8 cellular contexts compared by ENCODE assay signal in the genomic region with DNA sequence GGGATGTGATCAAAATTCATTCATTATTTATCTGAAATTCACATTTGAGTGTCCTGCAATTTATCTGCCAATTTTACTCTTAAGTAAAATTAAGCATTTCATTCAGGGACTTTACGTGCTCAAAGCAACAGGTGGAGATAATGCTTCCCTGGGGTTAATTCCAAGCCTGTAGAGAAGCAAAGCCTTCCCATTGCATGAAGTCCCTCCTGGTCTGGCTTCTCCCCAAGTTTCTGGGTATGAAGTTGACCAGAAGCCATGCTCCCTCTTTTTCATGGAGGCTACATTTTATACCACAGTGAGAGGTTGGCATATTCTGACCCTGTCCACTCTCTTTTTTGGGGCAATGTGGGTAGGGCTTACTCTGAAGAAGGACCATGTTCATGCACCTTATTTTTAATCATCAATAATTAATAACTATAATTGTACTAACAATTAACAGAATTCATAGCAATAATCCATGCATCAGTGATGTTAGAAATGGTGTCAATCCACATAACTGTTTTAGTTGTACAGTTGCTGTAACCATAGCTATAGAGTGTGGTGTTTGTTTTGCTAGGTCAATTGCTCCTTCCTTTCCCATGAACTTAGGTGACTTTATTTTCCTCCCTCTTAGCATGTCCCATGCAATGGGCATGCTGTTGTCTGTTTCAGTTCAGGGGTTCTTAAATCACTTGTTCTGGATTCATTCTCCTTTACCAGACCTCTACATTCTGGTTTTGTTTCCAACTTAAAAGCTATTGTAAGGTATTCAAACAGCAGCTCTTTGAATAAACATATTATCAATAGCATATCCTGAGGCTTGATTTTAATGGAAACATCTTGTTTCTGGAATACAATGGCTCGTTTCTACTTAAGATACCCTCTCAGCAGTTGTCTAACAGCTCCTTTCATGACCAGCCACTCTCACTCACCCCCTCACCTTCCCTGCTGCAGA. TPM values are rescaled to one million over a fixed set of nuclear protein-coding genes. Genes with fewer than 3 reads are reported as not detected.
DNase-seq lines count a peak whose midpoint lies in the region; ATAC-seq and TF ChIP-seq lines count a peak whose summit lies in the region.

No MANE protein-coding gene starts in this region.

- no peaks in the 10 kb centered on the region for H4K20me1 ChIP-seq in GM23338 (replicated peaks; ENCODE audit: insufficient read depth)

- H3K27me3 ChIP-seq in GM23338 (ENCODE audit: insufficient read depth) (peaks cover 42% of the 10 kb centered on the region), right atrium auricular region (no peaks in the 10 kb centered on the region), gastrocnemius medialis (no peaks in the 10 kb centered on the region)

- H3K36me3 ChIP-seq in GM23338 (ENCODE audit: insufficient read depth) (no peaks in the 10 kb centered on the region), right atrium auricular region (no peaks in the 10 kb centered on the region), gastrocnemius medialis (no peaks in the 10 kb centered on the region)

- H3K4me3 Mint-ChIP-seq in GM23338, result peak overlapping the region; percentile 88
- peak overlapping the region; percentile 92 for H3K4me3 Mint-ChIP-seq in WTC11

- H3K4me1 ChIP-seq in GM23338 (ENCODE audit: insufficient read depth) (peaks cover 24% of the 10 kb centered on the region), right atrium auricular region (peaks cover 0 to 44% of the 10 kb centered on the region in 2 donors), gastrocnemius medialis (peaks cover 0 to 8% of the 10 kb centered on the region in 2 donors)

- peaks cover 28% of the 10 kb centered on the region for H3K27me3 Mint-ChIP-seq in GM23338 (ENCODE audit: insufficient read depth, low read depth, poor library complexity)
- H3K27me3 Mint-ChIP-seq in WTC11 (ENCODE audit: low read depth), result peaks cover 44% of the 10 kb centered on the region

- H3K9me3 ChIP-seq in right atrium auricular region (no peaks in the 10 kb centered on the region), gastrocnemius medialis (no peaks in the 10 kb centered on the region)

- peak overlapping the region; percentile 98 for H3K4me2 ChIP-seq in GM23338

- H3K27ac ChIP-seq in GM23338 (ENCODE audit: low read depth), result no peak overlapping the region
- peak overlapping the region; percentile 91 to 95 for H3K27ac ChIP-seq in right atrium auricular region
- H3K27ac ChIP-seq in gastrocnemius medialis, result peak overlapping the region; percentile 72 to 82 (median 80)

- ATAC-seq in GM23338 (peak; percentile 8), WTC11 (no peak), gastrocnemius medialis (no peak), HG02840 (IDR thresholded peaks at IDR 0.05; ENCODE audit: low FRiP score, unreplicated experiment) (no peak)

- TF ChIP-seq POLR2A in gastrocnemius medialis (IDR thresholded peaks at IDR 0.05), result no peak

- H3F3A ChIP-seq in GM23338 (replicated peaks; ENCODE audit: low read depth), result no peaks in the 10 kb centered on the region

- peaks cover 20% of the 10 kb centered on the region for H3K4me1 Mint-ChIP-seq in GM23338
- peaks cover 26% of the 10 kb centered on the region for H3K4me1 Mint-ChIP-seq in WTC11

- no peaks in the 10 kb centered on the region for H3K36me3 Mint-ChIP-seq in GM23338 (ENCODE audit: low read depth)
- no peaks in the 10 kb centered on the region for H3K36me3 Mint-ChIP-seq in WTC11

- H3K9me2 ChIP-seq in GM23338 (ENCODE audit: insufficient read depth), result peaks cover 3% of the 10 kb centered on the region; the same call in 1 of the 2 replicates

- intact Hi-C loops in gastrocnemius medialis (cut with DNase I; ENCODE audit: low total_unique reads), result loop anchor here (10.0 kb wide), 1 partner anchor 48 kb away; no protein-coding TSS in a partner anchor

- in situ Hi-C loops in gastrocnemius medialis (cut with MboI; ENCODE audit: low sequenced_read_pairs in 4 of 4), result loop anchor here in 1 of 4 donors (10.0 kb wide), 1 partner anchor 48 kb away; no protein-coding TSS in a partner anchor

- POLR2A ChIA-PET in WTC11 (lab: Charles Lee), result no interaction called here

- DNase-seq in GM23338 (ENCODE audit: low spot score) (no peak), WTC11 (ENCODE audit: low spot score) (no peak), right atrium auricular region (ENCODE audit: low spot score) (no peak), gastrocnemius medialis (no peak), iPS-NIHi7 (ENCODE audit: extremely low spot score) (no peak), NCI-H510A (lab: John Stamatoyannopoulos, UW) (no peak), D341Med (ENCODE audit: low spot score) (no peak)

- H3K27ac Mint-ChIP-seq in GM23338, result no peak overlapping the region
- no peak overlapping the region for H3K27ac Mint-ChIP-seq in WTC11

- no peak for TF ChIP-seq CTCF in GM23338 (conservative IDR thresholded peaks at IDR 0.05; ENCODE audit: low read depth in 2 of 2)
- no peak for TF ChIP-seq CTCF in WTC11 (IDR thresholded peaks at IDR 0.05)
- TF ChIP-seq CTCF in right atrium auricular region (IDR thresholded peaks at IDR 0.05), result no peak
- TF ChIP-seq CTCF in gastrocnemius medialis (IDR thresholded peaks at IDR 0.05 in 4 of 5, conservative IDR thresholded peaks at IDR 0.05 in 1 of 5), result no peak

- H3K9me3 Mint-ChIP-seq in GM23338, result no peaks in the 10 kb centered on the region; the same call in 2 of the 3 replicates
- peaks cover 5% of the 10 kb centered on the region; the same call in 1 of the 2 replicates for H3K9me3 Mint-ChIP-seq in WTC11

- no peaks in the 10 kb centered on the region for H3K79me2 ChIP-seq in GM23338 (replicated peaks; ENCODE audit: insufficient read depth)

- CTCF ChIA-PET in WTC11 (lab: Charles Lee), result interaction anchor here (1.7 to 2.3 kb wide), 2 partner anchors 72 to 166 kb away, joined by 4 to 13 read pairs; partner anchors contain the start of genes FAM229B and TUBE1

- H3K4me3 ChIP-seq in GM23338 (peak overlapping the region; percentile 88), right atrium auricular region (peak overlapping the region; percentile 60 to 72), gastrocnemius medialis (peak overlapping the region; percentile 67 to 86 (median 70))

- H2AFZ ChIP-seq in GM23338, result peak overlapping the region; percentile 99; the same call in 1 of the 2 replicates

TF ChIP-seq in GM23338, 12 proteins besides CTCF, POLR2A, EP300 and RAD21 (continues in another document):
- no peak for TF ChIP-seq EZH2phosphoT487 (IDR thresholded peaks at IDR 0.05; ENCODE audit: unreplicated experiment)
- TF ChIP-seq ZNF331 (CRISPR knock-in tag; IDR thresholded peaks at IDR 0.05; ENCODE audit: low read depth), result no peak
- no peak for TF ChIP-seq STAT1 (IDR thresholded peaks at IDR 0.05; ENCODE audit: unreplicated experiment)

TF ChIP-seq in WTC11, 78 proteins besides CTCF, POLR2A, EP300 and RAD21:
- no peak for TF ChIP-seq GABPB1 (CRISPR knock-in tag; IDR thresholded peaks at IDR 0.05)

RNA-seq across cellular contexts. Expression of gene LAMA4, which starts 1.5 kb away (rescaled TPM):
- total RNA-seq in GM23338 (2014; rRNA removed; shearing (Covaris generic)), result 1.7 and 4.9 TPM in 2 replicates
- 2.8 TPM in 2 replicates for polyA plus RNA-seq in GM23338 (2016; fragmentation: Nextera tagmentation; extraction: Ambion mirVana)
- 1.6 to 2.6 TPM (median 1.7 TPM) in 3 replicates for total RNA-seq in WTC11 (2021)
- 10 to 100 TPM; 37.2 to 47.1 TPM for total RNA-seq in right atrium auricular region
- 10 to 100 TPM in 1 of 4 donors, 1 to 10 TPM in 3; 4.4 to 19.1 (median 7.4) TPM for total RNA-seq in gastrocnemius medialis
